In genomic region chr14:51828017-51828797, GRCh38 we compare ENCODE assay signal across 8 cellular contexts. TPM values are rescaled to one million over a fixed set of nuclear protein-coding genes. Genes with fewer than 3 reads are reported as not detected.
A peak's percentile ranks its signal among the peaks of the same experiment; 100 is the strongest.
DNase-seq lines count a peak whose midpoint lies in the region; ATAC-seq, FAIRE-seq and TF ChIP-seq lines count a peak whose summit lies in the region.
"Had no signal": no experiment of that assay in that cellular context is flagged by ENCODE, and none has a peak within 500 bp of the region (broad histone marks: within the 10 kb centered on the region; RNA-seq: fewer than 3 reads in every experiment).

No MANE protein-coding gene starts in this region.

- H3K27me3 Mint-ChIP-seq in activated T-cell treated with anti-CD3 and anti-CD28 coated beads, Interleukin-2, amount 50 U/mL, for 72 hours (ENCODE audit: low read depth): no peaks in the 10 kb centered on the region
- no peaks in the 10 kb centered on the region for H3K27me3 Mint-ChIP-seq in stimulated activated memory B cell treated with anti-CD40 and anti-IgM and Interleukin-4, amounts not matched to agents 10 μg/mL and 1 μg/mL and 100 μg/mL, for 72 hours

- no peaks in the 10 kb centered on the region for H3K4me1 ChIP-seq in Peyer's patch

- no peak for TF ChIP-seq POLR2A in Peyer's patch (IDR thresholded peaks at IDR 0.05)

- peaks cover 0 to 5% of the 10 kb centered on the region in 2 donors for H3K36me3 Mint-ChIP-seq in activated T-cell treated with anti-CD3 and anti-CD28 coated beads, Interleukin-2, amount 50 U/mL, for 72 hours (ENCODE audit: insufficient read depth in 2 of 2)
- no peaks in the 10 kb centered on the region for H3K36me3 Mint-ChIP-seq in stimulated activated memory B cell treated with anti-CD40 and anti-IgM and Interleukin-4, amounts not matched to agents 10 μg/mL and 1 μg/mL and 100 μg/mL, for 72 hours

- no peaks in the 10 kb centered on the region for H3K36me3 ChIP-seq in Peyer's patch
- H3K36me3 ChIP-seq: thoracic aorta had no signal

- peaks cover 0 to 3% (median 0%) of the 10 kb centered on the region in 4 donors for H3K9me3 ChIP-seq in Peyer's patch

- H3K9me3 Mint-ChIP-seq in activated T-cell treated with anti-CD3 and anti-CD28 coated beads, Interleukin-2, amount 50 U/mL, for 72 hours: no peaks in the 10 kb centered on the region
- no peaks in the 10 kb centered on the region for H3K9me3 Mint-ChIP-seq in stimulated activated memory B cell treated with anti-CD40 and anti-IgM and Interleukin-4, amounts not matched to agents 10 μg/mL and 1 μg/mL and 100 μg/mL, for 72 hours

- no peak for TF ChIP-seq CTCF in Peyer's patch (IDR thresholded peaks at IDR 0.05)

- no peaks in the 10 kb centered on the region for H3K4me1 Mint-ChIP-seq in activated T-cell treated with anti-CD3 and anti-CD28 coated beads, Interleukin-2, amount 50 U/mL, for 72 hours (ENCODE audit: low read depth)
- no peaks in the 10 kb centered on the region for H3K4me1 Mint-ChIP-seq in stimulated activated memory B cell treated with anti-CD40 and anti-IgM and Interleukin-4, amounts not matched to agents 10 μg/mL and 1 μg/mL and 100 μg/mL, for 72 hours

- no peak for FAIRE-seq in frontal cortex (lab: Jason Lieb, UNC)

- DNase-seq in Peyer's patch: peak in 2 of 3 donors; percentile 71 to 87
- DNase-seq in activated T-cell treated with anti-CD3 and anti-CD28 coated beads, Interleukin-2, amount 50 U/mL, for 72 hours: peak; percentile 83 to 89
- DNase-seq in iris pigment epithelial cell (ENCODE audit: low read depth): peak; percentile 67
- DNase-seq in frontal cortex (ENCODE audit: low spot score in 2 of 2): no peak

- no peaks in the 10 kb centered on the region for H3K27me3 ChIP-seq in Peyer's patch

- ATAC-seq in GM18907 (IDR thresholded peaks at IDR 0.05; ENCODE audit: unreplicated experiment): peak; percentile 98
- peak; percentile 51 for ATAC-seq in HG02970 (IDR thresholded peaks at IDR 0.05; ENCODE audit: low FRiP score, unreplicated experiment)
- ATAC-seq in activated T-cell treated with anti-CD3 and anti-CD28 coated beads, Interleukin-2, amount 50 U/mL, for 72 hours (replicated peaks in 1 of 2): peak; percentile 99
- ATAC-seq in stimulated activated memory B cell treated with anti-CD40 and anti-IgM and Interleukin-4, amounts not matched to agents 10 μg/mL and 1 μg/mL and 100 μg/mL, for 72 hours: peak; percentile 100

- no peak overlapping the region for H3K27ac ChIP-seq in Peyer's patch
- H3K27ac ChIP-seq: thoracic aorta had no signal

- no peak overlapping the region for H3K4me3 ChIP-seq in Peyer's patch
- H3K4me3 ChIP-seq: thoracic aorta had no signal

- H3K4me3 Mint-ChIP-seq in activated T-cell treated with anti-CD3 and anti-CD28 coated beads, Interleukin-2, amount 50 U/mL, for 72 hours: peak overlapping the region in 1 of 2 donors; percentile 66
- H3K4me3 Mint-ChIP-seq in stimulated activated memory B cell treated with anti-CD40 and anti-IgM and Interleukin-4, amounts not matched to agents 10 μg/mL and 1 μg/mL and 100 μg/mL, for 72 hours: no peak overlapping the region

- H3K27ac Mint-ChIP-seq in activated T-cell treated with anti-CD3 and anti-CD28 coated beads, Interleukin-2, amount 50 U/mL, for 72 hours: no peak overlapping the region
- H3K27ac Mint-ChIP-seq in stimulated activated memory B cell treated with anti-CD40 and anti-IgM and Interleukin-4, amounts not matched to agents 10 μg/mL and 1 μg/mL and 100 μg/mL, for 72 hours: no peak overlapping the region

RNA-seq across cellular contexts. Expression of gene GNG2, which starts 32.2 kb away (rescaled TPM):
- total RNA-seq in Peyer's patch (10 to 100 TPM in 2 of 4 donors, 1 to 10 TPM in 2; 6.0 to 44.6 (median 9.7) TPM), frontal cortex (400 TPM)
- 100 to 1,000 TPM; 233 to 250 TPM for total RNA-seq in activated T-cell treated with anti-CD3 and anti-CD28 coated beads, Interleukin-2, amount 50 U/mL, for 72 hours

Comparison
In these comparisons a context has a peak if more than half of its experiments do, and no peak if none do; other contexts are left out.
1. DNase-seq: peak in Peyer's patch (2 of 3), activated T-cell treated with anti-CD3 and anti-CD28 coated beads, Interleukin-2, amount 50 U/mL, for 72 hours (2 of 2) and iris pigment epithelial cell (single experiment); none in frontal cortex (0 of 2).
2. Peak in every context shown above with its lines, with median percentiles within 50 percentile points of each other: ATAC-seq.